Comparison of ENCODE assay signal across 8 cellular contexts in genomic region chr2:101309211-101309700, GRCh38. TPM values are rescaled to one million over a fixed set of nuclear protein-coding genes. Genes with fewer than 3 reads are reported as not detected.
DNase-seq lines count a peak whose midpoint lies in the region; ATAC-seq and TF ChIP-seq lines count a peak whose summit lies in the region.

No MANE protein-coding gene starts in this region.

- no peaks in the 10 kb centered on the region for H3K9me3 ChIP-seq in right lobe of liver

- peaks cover 0 to 38% (median 0%) of the 10 kb centered on the region in 4 donors for H3K4me1 ChIP-seq in right lobe of liver

- 65% methylated on average over 5 of the region's 6 CpGs for WGBS in right lobe of liver (ENCODE audit: insufficient coverage, low coverage, low lambda C conversion rate, missing lambda C conversion rate)

- POLR2A ChIA-PET in activated CD4-positive, alpha-beta T cell treated with anti-CD3 and anti-CD28 coated beads for 36 hours (lab: Charles Lee): interaction anchor here (0.6 to 1.0 kb wide), 5 partner anchors 20 to 134 kb away, joined by 3 to 4 read pairs (median 3); partner anchors contain the start of gene CNOT11

- CTCF ChIA-PET in activated CD4-positive, alpha-beta T cell treated with anti-CD3 and anti-CD28 coated beads for 36 hours (lab: Charles Lee): interaction anchor here (0.7 to 1.5 kb wide), 2 partner anchors 16 to 39 kb away, joined by 3 read pairs; no protein-coding TSS in a partner anchor

- peak overlapping the region; percentile 26 for H3K27ac Mint-ChIP-seq in activated CD4-positive, alpha-beta T cell treated with anti-CD3 and anti-CD28 coated beads for 36 hours
- H3K27ac Mint-ChIP-seq in activated naive CD8-positive, alpha-beta T cell: peak overlapping the region; percentile 90

- H3K4me3 ChIP-seq in right lobe of liver: peak overlapping the region; percentile 85 to 97 (median 94)

- no peak for TF ChIP-seq CTCF in right lobe of liver (IDR thresholded peaks at IDR 0.05)

- H3K4me3 Mint-ChIP-seq in activated CD4-positive, alpha-beta T cell treated with anti-CD3 and anti-CD28 coated beads for 36 hours: peak overlapping the region; percentile 82
- H3K4me3 Mint-ChIP-seq in activated naive CD8-positive, alpha-beta T cell: peak overlapping the region; percentile 92

- no peaks in the 10 kb centered on the region for H3K9me3 Mint-ChIP-seq in activated CD4-positive, alpha-beta T cell treated with anti-CD3 and anti-CD28 coated beads for 36 hours (ENCODE audit: low read depth)
- H3K9me3 Mint-ChIP-seq in activated naive CD8-positive, alpha-beta T cell (ENCODE audit: low read depth): no peaks in the 10 kb centered on the region

- peaks cover 61% of the 10 kb centered on the region for H3K4me1 Mint-ChIP-seq in activated CD4-positive, alpha-beta T cell treated with anti-CD3 and anti-CD28 coated beads for 36 hours
- H3K4me1 Mint-ChIP-seq in activated naive CD8-positive, alpha-beta T cell (ENCODE audit: low read depth): peaks cover 65% of the 10 kb centered on the region

- peak overlapping the region; percentile 93 to 99 (median 94) for H3K27ac ChIP-seq in right lobe of liver
- H3K27ac ChIP-seq in substantia nigra (ENCODE audit: low read depth, low read length, poor library complexity, severe bottlenecking): peak overlapping the region; percentile 91

- peaks cover 10% of the 10 kb centered on the region for H3K36me3 Mint-ChIP-seq in activated CD4-positive, alpha-beta T cell treated with anti-CD3 and anti-CD28 coated beads for 36 hours (ENCODE audit: low read depth)
- peaks cover 3% of the 10 kb centered on the region for H3K36me3 Mint-ChIP-seq in activated naive CD8-positive, alpha-beta T cell

- no peaks in the 10 kb centered on the region for H3K36me3 ChIP-seq in right lobe of liver

- no peaks in the 10 kb centered on the region for H3K27me3 ChIP-seq in right lobe of liver

- ATAC-seq in activated CD4-positive, alpha-beta T cell treated with anti-CD3 and anti-CD28 coated beads for 36 hours: no peak
- ATAC-seq in right lobe of liver: no peak

- no peaks in the 10 kb centered on the region for H3K27me3 Mint-ChIP-seq in activated CD4-positive, alpha-beta T cell treated with anti-CD3 and anti-CD28 coated beads for 36 hours
- H3K27me3 Mint-ChIP-seq in activated naive CD8-positive, alpha-beta T cell: no peaks in the 10 kb centered on the region

- intact Hi-C loops in activated CD4-positive, alpha-beta T cell treated with anti-CD3 and anti-CD28 coated beads for 36 hours (cut with DNase I, micrococcal nuclease): loop anchor here (2.0 to 5.0 kb wide), 10 partner anchors 57 to 1058 kb away; partner anchors contain the start of genes CNOT11 (in 1 of the 2) and PDCL3 (in 1 of the 2)
- intact Hi-C loops in right lobe of liver (cut with DNase I): no loop called here

- TF ChIP-seq POLR2A in right lobe of liver (IDR thresholded peaks at IDR 0.05): no peak

- DNase-seq in activated CD4-positive, alpha-beta T cell treated with anti-CD3 and anti-CD28 coated beads for 36 hours: no peak
- no peak for DNase-seq in activated CD4-positive, alpha-beta T cell treated with anti-CD3 and anti-CD28 coated beads, Interleukin-2, amount 50 U/mL, for 1 hour
- DNase-seq in right lobe of liver: no peak
- DNase-seq in substantia nigra (lab: John Stamatoyannopoulos, UW): no peak
- DNase-seq in stimulated activated CD4-positive, alpha-beta T cell treated with anti-CD3 and anti-CD28 coated beads, Interleukin-2, amount 100 ng/mL, for 24 hours: no peak
- no peak for DNase-seq in SKM-1 treated with dmso at 0.1 percent for 144 hours (lab: John Stamatoyannopoulos, UW; ENCODE audit: unreplicated experiment)
- DNase-seq in NCI-H226: no peak

RNA-seq across cellular contexts. Expression of gene RNF149, which starts 0.8 kb away (rescaled TPM):
- total RNA-seq in activated CD4-positive, alpha-beta T cell treated with anti-CD3 and anti-CD28 coated beads for 36 hours: 10 to 100 TPM; 23.4 to 29.5 TPM
- total RNA-seq in right lobe of liver: 10 to 100 TPM; 20.3 to 45.4 (median 32.2) TPM

RNA-seq across cellular contexts. Expression of gene CNOT11, which starts 56.6 kb away (rescaled TPM):
- 100 to 1,000 TPM in 1 of 2 experiments, 10 to 100 TPM in 1; 57.9 to 106 TPM for total RNA-seq in activated CD4-positive, alpha-beta T cell treated with anti-CD3 and anti-CD28 coated beads for 36 hours
- 10 to 100 TPM; 17.0 to 28.5 (median 21.5) TPM for total RNA-seq in right lobe of liver

Comparison
In these comparisons a context has a peak if more than half of its experiments do, and no peak if none do; other contexts are left out.
1. intact Hi-C loops: an anchor here in activated CD4-positive, alpha-beta T cell treated with anti-CD3 and anti-CD28 coated beads for 36 hours (2.0 to 5.0 kb wide); none called in right lobe of liver.